Comparison of ENCODE assay signal across 12 cellular contexts in the genomic region with DNA sequence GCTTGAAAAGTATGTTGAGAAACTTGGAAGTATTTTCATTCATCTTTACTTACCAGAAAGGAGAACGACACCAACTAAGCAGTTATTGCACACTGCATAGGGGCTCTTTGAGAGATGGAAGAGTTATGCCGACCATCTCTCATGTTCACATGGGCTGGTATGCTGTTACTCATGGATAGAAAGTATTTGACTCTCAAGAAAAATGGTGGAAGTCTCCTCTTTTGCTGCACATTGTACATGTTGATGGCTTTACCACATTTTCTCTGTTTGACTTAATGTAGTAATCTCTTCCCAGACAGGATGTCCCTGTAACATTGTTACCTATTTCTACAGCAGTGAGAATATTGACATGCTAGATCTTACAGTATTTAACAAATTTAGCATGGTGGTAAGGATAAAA. TPM values are rescaled to one million over a fixed set of nuclear protein-coding genes. Genes with fewer than 3 reads are reported as not detected.
DNase-seq lines count a peak whose midpoint lies in the region; ATAC-seq and TF ChIP-seq lines count a peak whose summit lies in the region.
"Had no signal": no experiment of that assay in that cellular context is flagged by ENCODE, and none has a peak within 500 bp of the region (broad histone marks: within the 10 kb centered on the region; RNA-seq: fewer than 3 reads in every experiment).

No MANE protein-coding gene starts in this region.

- H3K36me3 ChIP-seq in CD4-positive, alpha-beta memory T cell (ENCODE audit: insufficient read depth, low read length): no peaks in the 10 kb centered on the region
- H3K36me3 ChIP-seq in sigmoid colon: no peaks in the 10 kb centered on the region

- no peaks in the 10 kb centered on the region for H3K9me3 ChIP-seq in CD4-positive, alpha-beta memory T cell (ENCODE audit: control insufficient read depth in 1 of 2, low read length in 2 of 2)
- H3K9me3 ChIP-seq in sigmoid colon: no peaks in the 10 kb centered on the region
- H3K9me3 ChIP-seq: suprapubic skin had no signal

- POLR2A ChIA-PET in CD4-positive, alpha-beta memory T cell (lab: Charles Lee; ENCODE audit: partially characterized antibody): interaction anchor here (1.1 to 2.8 kb wide), 3 partner anchors 9 to 33 kb away, joined by 3 to 10 read pairs (median 4); no protein-coding TSS in a partner anchor

- no peaks in the 10 kb centered on the region for H3K27me3 ChIP-seq in CD4-positive, alpha-beta memory T cell (ENCODE audit: insufficient read depth, low read length)
- no peaks in the 10 kb centered on the region for H3K27me3 ChIP-seq in sigmoid colon
- H3K27me3 ChIP-seq: suprapubic skin had no signal

- peak overlapping the region in 6 of 8 donors; percentile 18 to 66 (median 58) for H3K4me3 Mint-ChIP-seq in CD4-positive, alpha-beta memory T cell
- H3K4me3 Mint-ChIP-seq in natural killer cell: peak overlapping the region; percentile 9

- peaks cover 68 to 92% (median 77%) of the 10 kb centered on the region in 4 donors for H3K4me1 Mint-ChIP-seq in CD4-positive, alpha-beta memory T cell
- peaks cover 79 to 81% of the 10 kb centered on the region in 2 donors for H3K4me1 Mint-ChIP-seq in natural killer cell

- no peak for TF ChIP-seq POLR2A in sigmoid colon (IDR thresholded peaks at IDR 0.05)

- H3K4me1 ChIP-seq in CD4-positive, alpha-beta memory T cell (ENCODE audit: insufficient read depth, low read length): peaks cover 95% of the 10 kb centered on the region
- peaks cover 0 to 72% (median 59%) of the 10 kb centered on the region in 4 donors for H3K4me1 ChIP-seq in sigmoid colon

- CTCF ChIA-PET in CD4-positive, alpha-beta memory T cell (lab: Charles Lee; ENCODE audit: partially characterized antibody): interaction anchor here (1.1 to 1.8 kb wide), 2 partner anchors 21 to 24 kb away, joined by 3 to 6 read pairs; no protein-coding TSS in a partner anchor

- TF ChIP-seq CTCF in VCaP (conservative IDR thresholded peaks at IDR 0.05) (no peak), natural killer cell (IDR thresholded peaks at IDR 0.05) (no peak), sigmoid colon (IDR thresholded peaks at IDR 0.05) (no peak)

- ATAC-seq in GM18502 (IDR thresholded peaks at IDR 0.05; ENCODE audit: poor library complexity, unreplicated experiment): peak; percentile 55
- ATAC-seq in natural killer cell: no peak

- no peak overlapping the region for H3K27ac ChIP-seq in CD4-positive, alpha-beta memory T cell (ENCODE audit: low read depth, low read length)
- H3K27ac ChIP-seq in VCaP (peak overlapping the region; percentile 94), sigmoid colon (peak overlapping the region in 1 of 4 donors; percentile 73)
- H3K27ac ChIP-seq: suprapubic skin had no signal

- TF ChIP-seq EP300 in sigmoid colon (IDR thresholded peaks at IDR 0.05): no peak

- H3K27me3 Mint-ChIP-seq in CD4-positive, alpha-beta memory T cell: no peaks in the 10 kb centered on the region
- H3K27me3 Mint-ChIP-seq in natural killer cell (ENCODE audit: low read depth in 2 of 2): no peaks in the 10 kb centered on the region

- H3K36me3 Mint-ChIP-seq in CD4-positive, alpha-beta memory T cell: peaks cover 9 to 12% of the 10 kb centered on the region in 2 donors
- H3K36me3 Mint-ChIP-seq in natural killer cell: no peaks in the 10 kb centered on the region

- H3K4me3 ChIP-seq in CD4-positive, alpha-beta memory T cell (ENCODE audit: low read length in 2 of 2): no peak overlapping the region
- no peak overlapping the region for H3K4me3 ChIP-seq in sigmoid colon
- H3K4me3 ChIP-seq: suprapubic skin had no signal

- DNase-seq in CD4-positive, alpha-beta memory T cell: no peak
- DNase-seq in natural killer cell: no peak
- no peak for DNase-seq in stimulated activated CD4-positive, alpha-beta T cell treated with anti-CD3 and anti-CD28 coated beads, Interleukin-12 subunit alpha, Interleukin-12 subunit beta, amount 100 ng/mL, for 4 hours
- DNase-seq in NCI-H2029 treated with DMSO at 0.1 percent for 48 hours (lab: John Stamatoyannopoulos, UW): no peak
- DNase-seq in sigmoid colon: no peak
- DNase-seq: AML-193, amniotic stem cell, DMS153, NCI-H187 had no signal

- WGBS in sigmoid colon, 2 donors: 87 to 92% methylated on average over 2 of the region's 2 CpGs

- H3K9me3 Mint-ChIP-seq in CD4-positive, alpha-beta memory T cell: no peaks in the 10 kb centered on the region
- no peaks in the 10 kb centered on the region for H3K9me3 Mint-ChIP-seq in natural killer cell

- H3K27ac Mint-ChIP-seq in CD4-positive, alpha-beta memory T cell: peak overlapping the region; percentile 7 to 80 (median 59)
- peak overlapping the region; percentile 64 to 68 for H3K27ac Mint-ChIP-seq in natural killer cell

- intact Hi-C loops in CD4-positive, alpha-beta memory T cell (cut with micrococcal nuclease): no loop called here
- intact Hi-C loops in natural killer cell (cut with micrococcal nuclease): no loop called here
- intact Hi-C loops in sigmoid colon (cut with DNase I): no loop called here

RNA-seq across cellular contexts. Expression of a gene that starts 23.2 kb away (rescaled TPM):
- 100 to 1,000 TPM; 112 to 115 TPM for total RNA-seq in CD4-positive, alpha-beta memory T cell
- polyA plus RNA-seq in CD4-positive, alpha-beta memory T cell: 10 to 100 TPM; 80.8 to 88.5 TPM
- total RNA-seq in natural killer cell: 10 to 100 TPM; 75.4 to 96.5 (median 90.5) TPM
- total RNA-seq in sigmoid colon: 10 to 100 TPM; 63.7 to 77.9 (median 73.4) TPM
- polyA plus RNA-seq in sigmoid colon: 100 to 1,000 TPM in 1 of 3 donors, 10 to 100 TPM in 2; 60.2 to 128 (median 70.9) TPM
